In the genomic region with DNA sequence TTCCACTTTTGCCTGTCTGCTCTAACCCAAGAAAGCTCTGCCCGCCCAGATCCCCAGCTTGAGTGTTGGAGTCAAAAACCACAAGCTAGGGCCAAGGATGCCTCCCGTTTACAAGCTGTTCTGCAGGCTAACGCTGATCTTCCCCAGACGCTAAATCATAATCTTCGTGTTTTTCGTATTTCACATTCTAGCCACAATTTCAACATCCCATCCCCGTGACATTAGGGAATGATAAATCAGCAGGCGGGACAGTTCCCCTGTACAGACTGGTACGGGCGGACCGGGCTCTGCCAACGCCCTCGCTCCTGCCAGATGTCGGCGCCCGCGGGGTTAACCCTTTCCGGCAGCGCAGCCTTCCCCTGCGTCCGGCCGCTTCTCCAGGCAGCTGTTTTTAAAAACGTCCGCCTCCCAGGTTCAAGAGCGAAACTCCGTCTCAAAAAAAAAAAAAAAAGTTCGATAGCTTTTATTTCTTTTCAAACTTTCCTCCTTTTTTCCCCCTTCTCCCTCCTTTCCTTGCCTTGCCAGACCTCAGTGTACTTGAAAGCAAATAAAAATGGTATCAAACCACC, we compare ENCODE assay signal across 8 cellular contexts.
DNase-seq lines count a peak whose midpoint lies in the region; ATAC-seq, FAIRE-seq and TF ChIP-seq lines count a peak whose summit lies in the region.

No MANE protein-coding gene starts in this region.

- no peak for TF ChIP-seq RAD21 in HepG2 (CRISPR knock-in tag; IDR thresholded peaks at IDR 0.05)

- no peaks in the 10 kb centered on the region for H3K36me3 ChIP-seq in PC-3 (ENCODE audit: low read depth, low read length)
- H3K36me3 ChIP-seq in HepG2 (replicated peaks in 1 of 2; ENCODE audit: control insufficient read depth in 1 of 2, insufficient read depth in 2 of 2, low read length in 2 of 2) = no peaks in the 10 kb centered on the region
- no peaks in the 10 kb centered on the region for H3K36me3 ChIP-seq in subcutaneous abdominal adipose tissue (ENCODE audit: control insufficient read depth in 5 of 5, insufficient read depth in 5 of 5, low read length in 5 of 5)
- no peaks in the 10 kb centered on the region for H3K36me3 ChIP-seq in WERI-Rb-1

- POLR2A ChIA-PET in PC-3 (lab: Charles Lee; ENCODE audit: unreplicated experiment) (no interaction called here), HepG2 (lab: Yijun Ruan, JAX) (no interaction called here)

- peak overlapping the region; percentile 95 for H3K4me2 ChIP-seq in PC-3 (ENCODE audit: low read length)
- H3K4me2 ChIP-seq in HepG2 (ENCODE audit: low read depth, low read length) = no peak overlapping the region

- H3K4me1 ChIP-seq in PC-3 (ENCODE audit: insufficient read depth, low read length) = peaks cover 6% of the 10 kb centered on the region
- H3K4me1 ChIP-seq in HepG2 (ENCODE audit: insufficient read depth, low read length) = no peaks in the 10 kb centered on the region
- peaks cover 0 to 15% (median 12%) of the 10 kb centered on the region in 5 donors for H3K4me1 ChIP-seq in subcutaneous abdominal adipose tissue (ENCODE audit: control insufficient read depth in 5 of 5, insufficient read depth in 5 of 5, low read length in 5 of 5)

- intact Hi-C loops in PC-3 (cut with micrococcal nuclease) (no loop called here), HepG2 (cut with micrococcal nuclease; ENCODE audit: unreplicated experiment) (no loop called here)

- H2AFZ ChIP-seq in PC-3 (ENCODE audit: low read length) (peak overlapping the region; percentile 97), HepG2 (ENCODE audit: low read length) (no peak overlapping the region)

- no peaks in the 10 kb centered on the region for H3K9me2 ChIP-seq in PC-3 (replicated peaks; ENCODE audit: low read length)

- no peak for FAIRE-seq in HepG2 (lab: Jason Lieb, UNC)

- H3K27ac ChIP-seq in PC-3 (ENCODE audit: low read length) (no peak overlapping the region), HepG2 (ENCODE audit: extremely low read length, insufficient read depth, low read length) (no peak overlapping the region), subcutaneous abdominal adipose tissue (ENCODE audit: low read depth, low read length) (no peak overlapping the region), WERI-Rb-1 (no peak overlapping the region)

- CTCF ChIA-PET in PC-3 (lab: Charles Lee) = no interaction called here
- CTCF ChIA-PET in HepG2 (lab: Yijun Ruan, JAX; ENCODE audit: low intra/inter-chr PET ratio, low total read pairs) = no interaction called here

- H3K9ac ChIP-seq in PC-3 (ENCODE audit: low read length) (peak overlapping the region; percentile 37; the same call in 1 of the 2 replicates), HepG2 (ENCODE audit: insufficient read depth, low read depth, low read length) (no peak overlapping the region), subcutaneous abdominal adipose tissue (ENCODE audit: low read length in 5 of 5) (peak overlapping the region in 1 of 5 donors; percentile 45)

- H4K20me1 ChIP-seq in PC-3 (ENCODE audit: low read length) (no peaks in the 10 kb centered on the region), HepG2 (ENCODE audit: insufficient read depth, low read length) (no peaks in the 10 kb centered on the region)

- no peaks in the 10 kb centered on the region for H3K9me3 ChIP-seq in PC-3 (ENCODE audit: low read length)
- no peaks in the 10 kb centered on the region for H3K9me3 ChIP-seq in HepG2 (ENCODE audit: low read length)
- no peaks in the 10 kb centered on the region for H3K9me3 ChIP-seq in subcutaneous abdominal adipose tissue (ENCODE audit: control insufficient read depth in 5 of 5, low read length in 5 of 5)
- H3K9me3 ChIP-seq in WERI-Rb-1 (ENCODE audit: severe bottlenecking) = no peaks in the 10 kb centered on the region

- in situ Hi-C loops in HepG2 (cut with HindIII; ENCODE audit: extremely low pct_ligation_motif_present, low pct_unique_long_range_greater_than_20kb) = no loop called here

- WGBS in HepG2 (ENCODE audit: low lambda C conversion rate) = 3% methylated on average over 27 of the region's 27 CpGs

- BruUV-seq in PC-3 (replicated peaks; lab: Mats Ljungman, UMichigan) (no TSS peak), HepG2 (replicated peaks; lab: Mats Ljungman, UMichigan) (no TSS peak)

- no peak for TF ChIP-seq POLR2A in HepG2 (IDR thresholded peaks at IDR 0.05; ENCODE audit: insufficient read depth in 1 of 2, low read depth in 2 of 2, low read length in 2 of 2)

- H3K79me2 ChIP-seq in PC-3 (ENCODE audit: low read length) (no peaks in the 10 kb centered on the region), HepG2 (ENCODE audit: insufficient read depth, low read length) (no peaks in the 10 kb centered on the region)

- TF ChIP-seq EP300 in HepG2 (IDR thresholded peaks at IDR 0.05; ENCODE audit: low read depth in 2 of 2, low read length in 2 of 2) (no peak), HepG2 (CRISPR knock-in tag; IDR thresholded peaks at IDR 0.05; ENCODE audit: borderline replicate concordance) (no peak)

- H3K27me3 ChIP-seq in PC-3 (ENCODE audit: low read length) = no peaks in the 10 kb centered on the region
- H3K27me3 ChIP-seq in HepG2 (ENCODE audit: control insufficient read depth in 1 of 2, insufficient read depth in 2 of 2, low read length in 2 of 2) = peaks cover 0 to 35% of the 10 kb centered on the region in 2 experiments; a peak in 4 of 5 replicates
- H3K27me3 ChIP-seq in subcutaneous abdominal adipose tissue (ENCODE audit: control insufficient read depth in 5 of 5, insufficient read depth in 4 of 5, low read length in 5 of 5) = peaks cover 0 to 6% (median 2%) of the 10 kb centered on the region in 5 donors
- no peaks in the 10 kb centered on the region for H3K27me3 ChIP-seq in WERI-Rb-1 (ENCODE audit: insufficient read depth, low read depth, severe bottlenecking)

- ATAC-seq in PC-3 = peak; percentile 76
- no peak for ATAC-seq in HepG2
- ATAC-seq in HG03442 (IDR thresholded peaks at IDR 0.05; ENCODE audit: unreplicated experiment) = no peak

- TF ChIP-seq CTCF in PC-3 (conservative IDR thresholded peaks at IDR 0.05; ENCODE audit: low read depth, low read length) (0 out of 2 replicates have a peak, but pooled peaks have one; percentile 28), HepG2 (CRISPR knock-in tag; IDR thresholded peaks at IDR 0.05) (no peak), WERI-Rb-1 (IDR thresholded peaks at IDR 0.05; ENCODE audit: low read depth, low read length) (no peak)

- H3K4me3 ChIP-seq in PC-3 (ENCODE audit: low read length) (peak overlapping the region; percentile 77), HepG2 (replicated peaks in 1 of 3; ENCODE audit: insufficient read depth in 1 of 3, low read depth in 2 of 3, low read length in 3 of 3) (no peak overlapping the region), subcutaneous abdominal adipose tissue (ENCODE audit: low read depth in 1 of 5, low read length in 5 of 5) (peak overlapping the region; percentile 46 to 65 (median 50)), WERI-Rb-1 (ENCODE audit: low read depth, low read length) (no peak overlapping the region)

- DNase-seq in GM04504 (ENCODE audit: low read depth) (peak; percentile 73), PC-3 (peak; percentile 47), dedifferentiated amniotic fluid mesenchymal stem cell (ENCODE audit: extremely low spot score) (peak; percentile 59), HepG2 (ENCODE audit: low spot score) (no peak), hepatic stellate cell (ENCODE audit: low spot score) (no peak), WERI-Rb-1 (no peak)

- no peaks in the 10 kb centered on the region for H3F3A ChIP-seq in PC-3 (ENCODE audit: low read length, unreplicated experiment)

TF ChIP-seq in HepG2, 621 proteins besides CTCF, POLR2A, EP300 and RAD21:
- TF ChIP-seq NCOA1 (CRISPR knock-in tag; IDR thresholded peaks at IDR 0.05) = no peak
- no peak for TF ChIP-seq GLI4 (CRISPR knock-in tag; IDR thresholded peaks at IDR 0.05; ENCODE audit: borderline replicate concordance)
- TF ChIP-seq ZNF280D (CRISPR knock-in tag; IDR thresholded peaks at IDR 0.05) = no peak
- peak; percentile 63; the same call in 1 of the 2 replicates for TF ChIP-seq ZNF652 (CRISPR knock-in tag; IDR thresholded peaks at IDR 0.05; ENCODE audit: borderline replicate concordance, low read depth)
- TF ChIP-seq, protein P1, sequence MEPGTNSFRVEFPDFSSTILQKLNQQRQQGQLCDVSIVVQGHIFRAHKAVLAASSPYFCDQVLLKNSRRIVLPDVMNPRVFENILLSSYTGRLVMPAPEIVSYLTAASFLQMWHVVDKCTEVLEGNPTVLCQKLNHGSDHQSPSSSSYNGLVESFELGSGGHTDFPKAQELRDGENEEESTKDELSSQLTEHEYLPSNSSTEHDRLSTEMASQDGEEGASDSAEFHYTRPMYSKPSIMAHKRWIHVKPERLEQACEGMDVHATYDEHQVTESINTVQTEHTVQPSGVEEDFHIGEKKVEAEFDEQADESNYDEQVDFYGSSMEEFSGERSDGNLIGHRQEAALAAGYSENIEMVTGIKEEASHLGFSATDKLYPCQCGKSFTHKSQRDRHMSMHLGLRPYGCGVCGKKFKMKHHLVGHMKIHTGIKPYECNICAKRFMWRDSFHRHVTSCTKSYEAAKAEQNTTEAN (CRISPR knock-in tag; conservative IDR thresholded peaks at IDR 0.05) = no peak

Comparison
In these comparisons a context has a peak if more than half of its experiments do, and no peak if none do; other contexts are left out.
1. DNase-seq: peak in GM04504 (single experiment), PC-3 (single experiment) and dedifferentiated amniotic fluid mesenchymal stem cell (single experiment); none in HepG2 (single experiment), hepatic stellate cell (single experiment) and WERI-Rb-1 (single experiment).
2. H3K4me3 ChIP-seq: peak in PC-3 (single experiment) and subcutaneous abdominal adipose tissue (5 of 5); none in HepG2 (0 of 3) and WERI-Rb-1 (single experiment).